18 cellular contexts compared by ENCODE assay signal in genomic region chrX:69314436-69315348, GRCh38.
DNase-seq lines count a peak whose midpoint lies in the region; ATAC-seq and TF ChIP-seq lines count a peak whose summit lies in the region.
"Had no signal": no experiment of that assay in that cellular context is flagged by ENCODE, and none has a peak within 500 bp of the region (broad histone marks: within the 10 kb centered on the region; RNA-seq: fewer than 3 reads in every experiment).

No MANE protein-coding gene starts in this region.

- intact Hi-C loops in thyroid gland (cut with DNase I) = no loop called here

- no peak overlapping the region for H3K4me3 ChIP-seq in GM23338
- no peak overlapping the region for H3K4me3 ChIP-seq in coronary artery
- no peak overlapping the region for H3K4me3 ChIP-seq in mesendoderm (ENCODE audit: low read length)
- H3K4me3 ChIP-seq in thyroid gland (replicated peaks in 1 of 3) = no peak overlapping the region
- H3K4me3 ChIP-seq: sigmoid colon, SK-N-MC had no signal

- no peak overlapping the region for H3K4me2 ChIP-seq in GM23338
- H3K4me2 ChIP-seq in mesendoderm (ENCODE audit: low read length) = no peak overlapping the region

- no peak overlapping the region for H4K8ac ChIP-seq in mesendoderm (ENCODE audit: low read depth, low read length)

- H3K4me1 Mint-ChIP-seq in GM23338 = peaks cover 48% of the 10 kb centered on the region
- H3K4me1 Mint-ChIP-seq: activated naive CD8-positive, alpha-beta T cell treated with anti-CD3 and anti-CD28 coated beads for 36 hours had no signal

- H3K27ac ChIP-seq in C4-2B = peak overlapping the region; percentile 40; the same call in 1 of the 2 replicates
- no peak overlapping the region for H3K27ac ChIP-seq in GM23338 (ENCODE audit: low read depth)
- H3K27ac ChIP-seq in coronary artery = no peak overlapping the region
- no peak overlapping the region for H3K27ac ChIP-seq in mesendoderm (ENCODE audit: low read depth, low read length)
- no peak overlapping the region for H3K27ac ChIP-seq in thyroid gland
- H3K27ac ChIP-seq: brain microvascular endothelial cell, sigmoid colon, SK-N-MC had no signal

- no peak overlapping the region for H3K9ac ChIP-seq in mesendoderm (ENCODE audit: low read length)

- H2BK5ac ChIP-seq in mesendoderm (ENCODE audit: low read length) = no peak overlapping the region

- H3K4me3 Mint-ChIP-seq in GM23338 = no peak overlapping the region
- H3K4me3 Mint-ChIP-seq: activated naive CD8-positive, alpha-beta T cell treated with anti-CD3 and anti-CD28 coated beads for 36 hours; activated T-cell treated with anti-CD3 and anti-CD28 coated beads, Interleukin-2, amount 50 U/mL, for 72 hours had no signal

- H3K27me3 Mint-ChIP-seq in GM23338 (ENCODE audit: insufficient read depth, low read depth, poor library complexity) = peaks cover 4% of the 10 kb centered on the region
- H3K27me3 Mint-ChIP-seq: activated naive CD8-positive, alpha-beta T cell treated with anti-CD3 and anti-CD28 coated beads for 36 hours had no signal

- H3K79me2 ChIP-seq in GM23338 (replicated peaks; ENCODE audit: insufficient read depth) (no peaks in the 10 kb centered on the region), mesendoderm (ENCODE audit: control insufficient read depth, insufficient read depth, low read length) (no peaks in the 10 kb centered on the region)

- no peaks in the 10 kb centered on the region for H3K36me3 Mint-ChIP-seq in GM23338 (ENCODE audit: low read depth)
- H3K36me3 Mint-ChIP-seq: activated naive CD8-positive, alpha-beta T cell treated with anti-CD3 and anti-CD28 coated beads for 36 hours had no signal

- no peaks in the 10 kb centered on the region for H3K9me3 Mint-ChIP-seq in GM23338
- H3K9me3 Mint-ChIP-seq: activated naive CD8-positive, alpha-beta T cell treated with anti-CD3 and anti-CD28 coated beads for 36 hours; activated T-cell treated with anti-CD3 and anti-CD28 coated beads, Interleukin-2, amount 50 U/mL, for 72 hours had no signal

- no peak for TF ChIP-seq POLR2A in thyroid gland (IDR thresholded peaks at IDR 0.05)

- H2AFZ ChIP-seq in GM23338 = no peak overlapping the region

- H3K18ac ChIP-seq in mesendoderm (ENCODE audit: low read length) = no peak overlapping the region

- no peaks in the 10 kb centered on the region for H3K79me1 ChIP-seq in mesendoderm (ENCODE audit: low read length)

- H3K36me3 ChIP-seq in GM23338 (ENCODE audit: insufficient read depth) (no peaks in the 10 kb centered on the region), mesendoderm (ENCODE audit: control insufficient read depth, insufficient read depth, low read length) (no peaks in the 10 kb centered on the region), thyroid gland (no peaks in the 10 kb centered on the region)
- H3K36me3 ChIP-seq: brain microvascular endothelial cell, sigmoid colon had no signal

- no peaks in the 10 kb centered on the region for H3F3A ChIP-seq in GM23338 (replicated peaks; ENCODE audit: low read depth)

- no peaks in the 10 kb centered on the region for H3K27me3 ChIP-seq in GM23338 (ENCODE audit: insufficient read depth)
- H3K27me3 ChIP-seq in mesendoderm (ENCODE audit: insufficient read depth, low read length, poor library complexity) = no peaks in the 10 kb centered on the region
- no peaks in the 10 kb centered on the region for H3K27me3 ChIP-seq in thyroid gland
- H3K27me3 ChIP-seq: brain microvascular endothelial cell, sigmoid colon had no signal

- no peak for TF ChIP-seq CTCF in C4-2B (conservative IDR thresholded peaks at IDR 0.05)
- TF ChIP-seq CTCF in GM23338 (conservative IDR thresholded peaks at IDR 0.05; ENCODE audit: low read depth in 2 of 2) = no peak
- no peak for TF ChIP-seq CTCF in coronary artery (IDR thresholded peaks at IDR 0.05)
- no peak for TF ChIP-seq CTCF in thyroid gland (IDR thresholded peaks at IDR 0.05)

- H3K56ac ChIP-seq in mesendoderm (ENCODE audit: low read length) = no peak overlapping the region

- no peak overlapping the region for H2AK5ac ChIP-seq in mesendoderm (ENCODE audit: low read length)

- no peaks in the 10 kb centered on the region for H3K9me2 ChIP-seq in GM23338 (ENCODE audit: insufficient read depth)

- H3K9me3 ChIP-seq in thyroid gland = no peaks in the 10 kb centered on the region
- H3K9me3 ChIP-seq: sigmoid colon had no signal

- H3K23ac ChIP-seq in mesendoderm (ENCODE audit: low read length) = no peak overlapping the region

- no CpG with 5 or more reads among the region's 20 CpGs for WGBS in mesendoderm (ENCODE audit: extremely low coverage, insufficient coverage, low lambda C conversion rate)
- WGBS in thyroid gland, 2 donors = 70 to 82% methylated on average over 14 to 17 of the region's 20 CpGs

- H2BK120ac ChIP-seq in mesendoderm (ENCODE audit: low read depth, low read length) = no peak overlapping the region

- H3K27ac Mint-ChIP-seq in GM23338 = no peak overlapping the region
- H3K27ac Mint-ChIP-seq: activated naive CD8-positive, alpha-beta T cell treated with anti-CD3 and anti-CD28 coated beads for 36 hours; activated T-cell treated with anti-CD3 and anti-CD28 coated beads, Interleukin-2, amount 50 U/mL, for 72 hours had no signal

- H3K4ac ChIP-seq in mesendoderm (ENCODE audit: low read depth, low read length) = no peak overlapping the region

- no peak for DNase-seq in GM23338 (ENCODE audit: low spot score)
- peak; percentile 56 for DNase-seq in coronary artery (ENCODE audit: low spot score)
- DNase-seq in mesendoderm = peak; percentile 72
- DNase-seq in thyroid gland = no peak
- no peak for DNase-seq in SHP77 treated with DMSO at 0.1 percent for 48 hours (lab: John Stamatoyannopoulos, UW)
- DNase-seq in epidermal melanocyte (ENCODE audit: insufficient read length, low spot score) = no peak
- DNase-seq: activated CD4-positive, alpha-beta T cell treated with anti-CD3 and anti-CD28 coated beads, Interleukin-2, amount 50 U/mL, for 4 hours; activated naive CD8-positive, alpha-beta T cell treated with anti-CD3 and anti-CD28 coated beads for 36 hours; activated T-cell treated with anti-CD3 and anti-CD28 coated beads, Interleukin-2, amount 50 U/mL, for 72 hours; brain microvascular endothelial cell; DMS153; PC-3; sigmoid colon; stimulated activated CD4-positive, alpha-beta T cell treated with anti-CD3 and anti-CD28 coated beads, Interleukin-2, amount 100 ng/mL, for 24 hours had no signal

- no peak overlapping the region for H2BK15ac ChIP-seq in mesendoderm (replicated peaks; ENCODE audit: low read depth)

- ATAC-seq in GM23338 = peak; percentile 55
- ATAC-seq in HG03175 (IDR thresholded peaks at IDR 0.05; ENCODE audit: unreplicated experiment) = no peak
- ATAC-seq: activated T-cell treated with anti-CD3 and anti-CD28 coated beads, Interleukin-2, amount 50 U/mL, for 72 hours; esophagus mucosa; PC-3 had no signal

- H4K20me1 ChIP-seq in GM23338 (replicated peaks; ENCODE audit: insufficient read depth) = no peaks in the 10 kb centered on the region

- peaks cover 27% of the 10 kb centered on the region for H3K4me1 ChIP-seq in GM23338 (ENCODE audit: insufficient read depth)
- H3K4me1 ChIP-seq in mesendoderm (ENCODE audit: control insufficient read depth, low read depth, low read length) = peaks cover 2% of the 10 kb centered on the region
- peaks cover 5 to 10% of the 10 kb centered on the region in 2 donors for H3K4me1 ChIP-seq in thyroid gland
- H3K4me1 ChIP-seq: sigmoid colon had no signal

- H4K5ac ChIP-seq in mesendoderm (ENCODE audit: low read length) = no peak overlapping the region

TF ChIP-seq in GM23338, 12 proteins besides CTCF, POLR2A, EP300 and RAD21:
- TF ChIP-seq NANOG (IDR thresholded peaks at IDR 0.05; ENCODE audit: borderline replicate concordance) (no peak), CREB1 (CRISPR knock-in tag; IDR thresholded peaks at IDR 0.05; ENCODE audit: low read depth) (no peak), REST (IDR thresholded peaks at IDR 0.05; ENCODE audit: unreplicated experiment) (no peak), STAT1 (IDR thresholded peaks at IDR 0.05; ENCODE audit: unreplicated experiment) (no peak)

Comparison
In these comparisons a context has a peak if more than half of its experiments do, and no peak if none do; other contexts are left out.
1. DNase-seq: peak in coronary artery (single experiment) and mesendoderm (single experiment); none in GM23338 (single experiment), thyroid gland (0 of 2), SHP77 treated with DMSO at 0.1 percent for 48 hours (single experiment) and epidermal melanocyte (single experiment).